Comparison of ENCODE assay signal across 1 cellular context in the genomic region with DNA sequence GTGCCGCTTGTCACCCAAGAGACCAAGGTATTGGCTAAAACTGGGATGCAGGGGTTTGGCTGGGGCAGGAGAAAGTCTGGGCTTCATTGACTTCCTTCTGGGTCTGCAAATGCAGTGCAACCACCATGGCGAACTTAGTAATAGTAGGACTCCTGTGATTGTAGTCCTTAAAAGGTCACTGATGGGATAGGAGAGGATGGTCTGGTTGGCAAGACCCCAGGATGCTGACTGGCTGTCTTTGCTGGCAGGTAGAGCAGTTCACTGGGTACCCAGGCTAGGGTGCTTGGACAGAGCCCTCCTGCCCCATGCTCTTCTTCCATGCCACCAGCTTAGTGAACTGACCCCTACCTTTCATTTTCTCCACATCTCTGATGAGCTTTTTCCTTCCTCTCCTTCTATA.
TF ChIP-seq lines count a peak whose summit lies in the region.

No MANE protein-coding gene starts in this region.

TF ChIP-seq in SK-N-SH, 30 proteins besides CTCF, POLR2A, EP300 and RAD21:
- no peak for TF ChIP-seq GATA2 (CRISPR knock-in tag; IDR thresholded peaks at IDR 0.05)
- TF ChIP-seq, protein P1, sequence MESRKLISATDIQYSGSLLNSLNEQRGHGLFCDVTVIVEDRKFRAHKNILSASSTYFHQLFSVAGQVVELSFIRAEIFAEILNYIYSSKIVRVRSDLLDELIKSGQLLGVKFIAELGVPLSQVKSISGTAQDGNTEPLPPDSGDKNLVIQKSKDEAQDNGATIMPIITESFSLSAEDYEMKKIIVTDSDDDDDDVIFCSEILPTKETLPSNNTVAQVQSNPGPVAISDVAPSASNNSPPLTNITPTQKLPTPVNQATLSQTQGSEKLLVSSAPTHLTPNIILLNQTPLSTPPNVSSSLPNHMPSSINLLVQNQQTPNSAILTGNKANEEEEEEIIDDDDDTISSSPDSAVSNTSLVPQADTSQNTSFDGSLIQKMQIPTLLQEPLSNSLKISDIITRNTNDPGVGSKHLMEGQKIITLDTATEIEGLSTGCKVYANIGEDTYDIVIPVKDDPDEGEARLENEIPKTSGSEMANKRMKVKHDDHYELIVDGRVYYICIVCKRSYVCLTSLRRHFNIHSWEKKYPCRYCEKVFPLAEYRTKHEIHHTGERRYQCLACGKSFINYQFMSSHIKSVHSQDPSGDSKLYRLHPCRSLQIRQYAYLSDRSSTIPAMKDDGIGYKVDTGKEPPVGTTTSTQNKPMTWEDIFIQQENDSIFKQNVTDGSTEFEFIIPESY (IDR thresholded peaks at IDR 0.05; ENCODE audit: borderline replicate concordance, low read depth): no peak
- TF ChIP-seq, protein P2, sequence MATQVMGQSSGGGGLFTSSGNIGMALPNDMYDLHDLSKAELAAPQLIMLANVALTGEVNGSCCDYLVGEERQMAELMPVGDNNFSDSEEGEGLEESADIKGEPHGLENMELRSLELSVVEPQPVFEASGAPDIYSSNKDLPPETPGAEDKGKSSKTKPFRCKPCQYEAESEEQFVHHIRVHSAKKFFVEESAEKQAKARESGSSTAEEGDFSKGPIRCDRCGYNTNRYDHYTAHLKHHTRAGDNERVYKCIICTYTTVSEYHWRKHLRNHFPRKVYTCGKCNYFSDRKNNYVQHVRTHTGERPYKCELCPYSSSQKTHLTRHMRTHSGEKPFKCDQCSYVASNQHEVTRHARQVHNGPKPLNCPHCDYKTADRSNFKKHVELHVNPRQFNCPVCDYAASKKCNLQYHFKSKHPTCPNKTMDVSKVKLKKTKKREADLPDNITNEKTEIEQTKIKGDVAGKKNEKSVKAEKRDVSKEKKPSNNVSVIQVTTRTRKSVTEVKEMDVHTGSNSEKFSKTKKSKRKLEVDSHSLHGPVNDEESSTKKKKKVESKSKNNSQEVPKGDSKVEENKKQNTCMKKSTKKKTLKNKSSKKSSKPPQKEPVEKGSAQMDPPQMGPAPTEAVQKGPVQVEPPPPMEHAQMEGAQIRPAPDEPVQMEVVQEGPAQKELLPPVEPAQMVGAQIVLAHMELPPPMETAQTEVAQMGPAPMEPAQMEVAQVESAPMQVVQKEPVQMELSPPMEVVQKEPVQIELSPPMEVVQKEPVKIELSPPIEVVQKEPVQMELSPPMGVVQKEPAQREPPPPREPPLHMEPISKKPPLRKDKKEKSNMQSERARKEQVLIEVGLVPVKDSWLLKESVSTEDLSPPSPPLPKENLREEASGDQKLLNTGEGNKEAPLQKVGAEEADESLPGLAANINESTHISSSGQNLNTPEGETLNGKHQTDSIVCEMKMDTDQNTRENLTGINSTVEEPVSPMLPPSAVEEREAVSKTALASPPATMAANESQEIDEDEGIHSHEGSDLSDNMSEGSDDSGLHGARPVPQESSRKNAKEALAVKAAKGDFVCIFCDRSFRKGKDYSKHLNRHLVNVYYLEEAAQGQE (IDR thresholded peaks at IDR 0.05; ENCODE audit: low read depth, low read length): no peak
- no peak for TF ChIP-seq GABPA (IDR thresholded peaks at IDR 0.05; ENCODE audit: low read depth)
